ENCODE assay signal across 1 cellular context in the genomic region with DNA sequence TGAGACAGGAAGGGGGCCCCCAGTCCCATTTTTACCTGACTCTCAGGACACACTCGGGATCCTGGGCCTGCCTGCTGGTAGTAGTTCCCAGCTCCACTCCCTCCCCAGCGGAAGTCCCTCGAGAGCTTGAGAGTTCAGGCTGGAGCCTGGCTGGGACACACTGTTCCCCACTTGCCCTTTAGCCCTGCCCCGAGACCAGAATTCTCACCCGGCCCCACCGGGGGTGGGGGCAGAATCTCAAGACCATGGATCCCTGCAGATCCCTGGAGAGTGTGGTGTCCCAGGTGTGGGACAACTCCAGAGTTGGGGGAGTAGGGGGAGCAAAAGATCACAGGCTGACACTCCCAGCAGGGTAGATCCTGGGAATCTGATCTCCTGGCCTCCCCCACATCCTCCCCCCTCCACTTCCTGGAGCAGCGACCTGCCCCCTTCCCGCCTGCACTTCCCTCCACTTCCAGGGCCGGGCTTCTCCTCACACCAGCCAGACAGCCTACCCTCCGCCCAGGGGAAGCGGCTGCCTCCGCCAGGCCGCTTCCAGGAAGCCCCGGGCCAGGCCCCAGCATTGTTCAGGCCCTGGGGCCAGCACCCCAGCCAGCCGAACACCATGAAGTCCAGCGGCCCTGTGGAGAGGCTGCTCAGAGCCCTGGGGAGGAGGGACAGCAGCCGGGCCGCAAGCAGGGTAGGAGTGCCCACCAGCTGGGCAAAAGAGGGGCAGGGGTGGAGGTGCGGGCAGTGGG.
TF ChIP-seq lines count a peak whose summit lies in the region.

A gene with protein sequence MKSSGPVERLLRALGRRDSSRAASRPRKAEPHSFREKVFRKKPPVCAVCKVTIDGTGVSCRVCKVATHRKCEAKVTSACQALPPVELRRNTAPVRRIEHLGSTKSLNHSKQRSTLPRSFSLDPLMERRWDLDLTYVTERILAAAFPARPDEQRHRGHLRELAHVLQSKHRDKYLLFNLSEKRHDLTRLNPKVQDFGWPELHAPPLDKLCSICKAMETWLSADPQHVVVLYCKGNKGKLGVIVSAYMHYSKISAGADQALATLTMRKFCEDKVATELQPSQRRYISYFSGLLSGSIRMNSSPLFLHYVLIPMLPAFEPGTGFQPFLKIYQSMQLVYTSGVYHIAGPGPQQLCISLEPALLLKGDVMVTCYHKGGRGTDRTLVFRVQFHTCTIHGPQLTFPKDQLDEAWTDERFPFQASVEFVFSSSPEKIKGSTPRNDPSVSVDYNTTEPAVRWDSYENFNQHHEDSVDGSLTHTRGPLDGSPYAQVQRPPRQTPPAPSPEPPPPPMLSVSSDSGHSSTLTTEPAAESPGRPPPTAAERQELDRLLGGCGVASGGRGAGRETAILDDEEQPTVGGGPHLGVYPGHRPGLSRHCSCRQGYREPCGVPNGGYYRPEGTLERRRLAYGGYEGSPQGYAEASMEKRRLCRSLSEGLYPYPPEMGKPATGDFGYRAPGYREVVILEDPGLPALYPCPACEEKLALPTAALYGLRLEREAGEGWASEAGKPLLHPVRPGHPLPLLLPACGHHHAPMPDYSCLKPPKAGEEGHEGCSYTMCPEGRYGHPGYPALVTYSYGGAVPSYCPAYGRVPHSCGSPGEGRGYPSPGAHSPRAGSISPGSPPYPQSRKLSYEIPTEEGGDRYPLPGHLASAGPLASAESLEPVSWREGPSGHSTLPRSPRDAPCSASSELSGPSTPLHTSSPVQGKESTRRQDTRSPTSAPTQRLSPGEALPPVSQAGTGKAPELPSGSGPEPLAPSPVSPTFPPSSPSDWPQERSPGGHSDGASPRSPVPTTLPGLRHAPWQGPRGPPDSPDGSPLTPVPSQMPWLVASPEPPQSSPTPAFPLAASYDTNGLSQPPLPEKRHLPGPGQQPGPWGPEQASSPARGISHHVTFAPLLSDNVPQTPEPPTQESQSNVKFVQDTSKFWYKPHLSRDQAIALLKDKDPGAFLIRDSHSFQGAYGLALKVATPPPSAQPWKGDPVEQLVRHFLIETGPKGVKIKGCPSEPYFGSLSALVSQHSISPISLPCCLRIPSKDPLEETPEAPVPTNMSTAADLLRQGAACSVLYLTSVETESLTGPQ (N-terminal part only) (plus strand): TSS at position 484 of the 737 bp plus-strand sequence. CDS start 121 bp downstream, at position 605.

TF ChIP-seq in K562, 482 proteins besides CTCF, POLR2A, EP300 and RAD21 (continued from another document):
- TF ChIP-seq VEZF1 (CRISPR knock-in tag; IDR thresholded peaks at IDR 0.05) (peak; percentile 79), ELF1 (tag; IDR thresholded peaks at IDR 0.05) (peak; percentile 47; the same call in 1 of the 2 replicates), PPARD (CRISPR knock-in tag; IDR thresholded peaks at IDR 0.05) (no peak), PTRF (tag; IDR thresholded peaks at IDR 0.05) (no peak), SOX6 (IDR thresholded peaks at IDR 0.05) (no peak), LEF1 (IDR thresholded peaks at IDR 0.05) (no peak), KAT8 (IDR thresholded peaks at IDR 0.05; ENCODE audit: low read depth) (no peak), NRF1 (conservative IDR thresholded peaks at IDR 0.05 in 1 of 2, IDR thresholded peaks at IDR 0.05 in 1 of 2) (no peak), ETV1 (tag; conservative IDR thresholded peaks at IDR 0.05; ENCODE audit: low read depth) (0 out of 2 replicates have a peak, but pooled peaks have one; percentile 37), CHD1 (IDR thresholded peaks at IDR 0.05; ENCODE audit: low read length) (no peak), ESRRB (CRISPR knock-in tag; IDR thresholded peaks at IDR 0.05; ENCODE audit: borderline replicate concordance) (no peak), ZNF696 (CRISPR knock-in tag; conservative IDR thresholded peaks at IDR 0.05) (no peak), MEIS2 (IDR thresholded peaks at IDR 0.05; ENCODE audit: partially characterized antibody) (no peak), TSC22D4 (tag; IDR thresholded peaks at IDR 0.05) (no peak)
- TF ChIP-seq, protein P1, sequence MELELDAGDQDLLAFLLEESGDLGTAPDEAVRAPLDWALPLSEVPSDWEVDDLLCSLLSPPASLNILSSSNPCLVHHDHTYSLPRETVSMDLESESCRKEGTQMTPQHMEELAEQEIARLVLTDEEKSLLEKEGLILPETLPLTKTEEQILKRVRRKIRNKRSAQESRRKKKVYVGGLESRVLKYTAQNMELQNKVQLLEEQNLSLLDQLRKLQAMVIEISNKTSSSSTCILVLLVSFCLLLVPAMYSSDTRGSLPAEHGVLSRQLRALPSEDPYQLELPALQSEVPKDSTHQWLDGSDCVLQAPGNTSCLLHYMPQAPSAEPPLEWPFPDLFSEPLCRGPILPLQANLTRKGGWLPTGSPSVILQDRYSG (tag; conservative IDR thresholded peaks at IDR 0.05; ENCODE audit: low read depth), result no peak
- TF ChIP-seq, protein P2, sequence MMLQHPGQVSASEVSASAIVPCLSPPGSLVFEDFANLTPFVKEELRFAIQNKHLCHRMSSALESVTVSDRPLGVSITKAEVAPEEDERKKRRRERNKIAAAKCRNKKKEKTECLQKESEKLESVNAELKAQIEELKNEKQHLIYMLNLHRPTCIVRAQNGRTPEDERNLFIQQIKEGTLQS (IDR thresholded peaks at IDR 0.05), result no peak
- TF ChIP-seq, protein P2 (CRISPR knock-in tag; conservative IDR thresholded peaks at IDR 0.05), result no peak
